Comparison of ENCODE assay signal across 17 cellular contexts in the genomic region with DNA sequence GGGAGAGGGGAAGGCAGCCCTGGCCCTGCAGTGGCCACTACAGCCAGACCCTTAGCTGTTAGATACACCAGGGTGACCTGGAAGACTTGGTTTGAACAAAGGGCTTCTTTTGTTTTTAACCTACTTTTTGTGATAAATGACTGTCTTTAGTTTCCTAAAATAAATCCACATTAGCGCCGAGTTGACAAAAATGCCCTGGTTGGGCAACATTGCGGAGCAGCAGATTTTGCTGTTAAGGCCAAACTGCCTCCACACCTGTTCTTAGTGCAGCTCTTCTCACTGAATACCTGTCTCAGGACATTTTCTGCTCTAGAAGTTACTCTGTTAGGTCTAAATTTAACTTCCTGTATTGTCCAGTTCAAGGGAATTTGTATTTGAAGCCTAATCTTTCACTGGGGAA. TPM values are rescaled to one million over a fixed set of nuclear protein-coding genes. Genes with fewer than 3 reads are reported as not detected.
DNase-seq lines count a peak whose midpoint lies in the region; ATAC-seq, FAIRE-seq and TF ChIP-seq lines count a peak whose summit lies in the region.
"Had no signal": no experiment of that assay in that cellular context is flagged by ENCODE, and none has a peak within 500 bp of the region (broad histone marks: within the 10 kb centered on the region; RNA-seq: fewer than 3 reads in every experiment).

No MANE protein-coding gene starts in this region.

- H3K4me3 Mint-ChIP-seq in chondrocyte (ENCODE audit: unreplicated experiment), result no peak overlapping the region
- H3K4me3 Mint-ChIP-seq: CD8-positive, alpha-beta memory T cell; HFFc6 had no signal

- H3K9me3 ChIP-seq in left ventricle myocardium inferior (replicated peaks), result no peaks in the 10 kb centered on the region
- H3K9me3 ChIP-seq in gastrocnemius medialis, result no peaks in the 10 kb centered on the region
- no peaks in the 10 kb centered on the region for H3K9me3 ChIP-seq in tibial artery
- no peaks in the 10 kb centered on the region for H3K9me3 ChIP-seq in kidney (ENCODE audit: control insufficient read depth in 1 of 2, low read length in 2 of 2)
- H3K9me3 ChIP-seq: BLaER1 had no signal

- no peaks in the 10 kb centered on the region for H3K27me3 Mint-ChIP-seq in chondrocyte (ENCODE audit: low read depth)

- H3K36me3 ChIP-seq in left ventricle myocardium inferior, result no peaks in the 10 kb centered on the region
- H3K36me3 ChIP-seq in gastrocnemius medialis, result no peaks in the 10 kb centered on the region
- H3K36me3 ChIP-seq in tibial artery, result no peaks in the 10 kb centered on the region
- H3K36me3 ChIP-seq in kidney (ENCODE audit: control insufficient read depth in 1 of 2, insufficient read depth in 2 of 2, low read length in 2 of 2), result no peaks in the 10 kb centered on the region
- H3K36me3 ChIP-seq: BLaER1 had no signal

- TF ChIP-seq POLR2A in gastrocnemius medialis (IDR thresholded peaks at IDR 0.05), result no peak

- H3K4me3 ChIP-seq in left ventricle myocardium inferior (no peak overlapping the region), gastrocnemius medialis (no peak overlapping the region), tibial artery (no peak overlapping the region), kidney (ENCODE audit: low read length in 2 of 2) (no peak overlapping the region)
- H3K4me3 ChIP-seq: BLaER1 had no signal

- H3K27ac ChIP-seq in left ventricle myocardium inferior (replicated peaks), result peak overlapping the region; percentile 49
- peak overlapping the region; percentile 51 to 77 (median 72) for H3K27ac ChIP-seq in gastrocnemius medialis
- H3K27ac ChIP-seq in tibial artery, result peak overlapping the region; percentile 21 to 49
- H3K27ac ChIP-seq in kidney (ENCODE audit: low read depth in 2 of 2, low read length in 2 of 2), result no peak overlapping the region
- H3K27ac ChIP-seq: 22Rv1, BLaER1 had no signal

- TF ChIP-seq CTCF in left ventricle myocardium inferior (IDR thresholded peaks at IDR 0.05; ENCODE audit: borderline replicate concordance) (no peak), chondrocyte (IDR thresholded peaks at IDR 0.05) (no peak), gastrocnemius medialis (IDR thresholded peaks at IDR 0.05 in 4 of 5, conservative IDR thresholded peaks at IDR 0.05 in 1 of 5) (no peak), tibial artery (IDR thresholded peaks at IDR 0.05) (no peak), kidney (IDR thresholded peaks at IDR 0.05; ENCODE audit: borderline replicate concordance, extremely low read depth, insufficient read depth) (no peak), GM10266 (IDR thresholded peaks at IDR 0.05; ENCODE audit: control insufficient read depth, insufficient read depth, low read depth, missing control alignments) (no peak)

- in situ Hi-C loops in gastrocnemius medialis (cut with MboI; ENCODE audit: low sequenced_read_pairs in 4 of 4), result no loop called here

- peak overlapping the region; percentile 46 for H3K27ac Mint-ChIP-seq in chondrocyte (ENCODE audit: unreplicated experiment)
- H3K27ac Mint-ChIP-seq: CD8-positive, alpha-beta memory T cell; HFFc6 had no signal

- ATAC-seq in left ventricle myocardium superior (no peak), gastrocnemius medialis (peak in 1 of 2 donors; percentile 8)

- H3K9ac ChIP-seq in kidney (ENCODE audit: low read length in 2 of 2), result no peak overlapping the region
- H3K9ac ChIP-seq: BLaER1 had no signal

- peaks cover 5% of the 10 kb centered on the region for H3K9me3 Mint-ChIP-seq in chondrocyte (ENCODE audit: low read depth)
- H3K9me3 Mint-ChIP-seq: HFFc6 had no signal

- no peaks in the 10 kb centered on the region for H3K36me3 Mint-ChIP-seq in chondrocyte (ENCODE audit: low read depth)
- H3K36me3 Mint-ChIP-seq: CD8-positive, alpha-beta memory T cell had no signal

- intact Hi-C loops in left ventricle myocardium inferior (cut with micrococcal nuclease) (no loop called here), left ventricle myocardium superior (cut with micrococcal nuclease) (no loop called here), gastrocnemius medialis (cut with DNase I; ENCODE audit: low total_unique reads) (no loop called here), tibial artery (cut with DNase I; ENCODE audit: low total_unique reads) (no loop called here), kidney (cut with DNase I) (no loop called here)

- H3K4me1 Mint-ChIP-seq in chondrocyte (ENCODE audit: low read depth), result peaks cover 39% of the 10 kb centered on the region
- H3K4me1 Mint-ChIP-seq: CD8-positive, alpha-beta memory T cell had no signal

- DNase-seq in left ventricle myocardium inferior, result no peak
- no peak for DNase-seq in left ventricle myocardium superior
- DNase-seq in chondrocyte (ENCODE audit: low spot score), result no peak
- no peak for DNase-seq in gastrocnemius medialis
- DNase-seq in tibial artery, result no peak
- DNase-seq in kidney, result no peak
- no peak for DNase-seq in GM10266 (ENCODE audit: extremely low spot score)
- DNase-seq in stimulated activated CD4-positive, alpha-beta T cell treated with anti-CD3 and anti-CD28 coated beads, Interleukin-4, amount 100 ng/mL, for 4 hours, result no peak
- DNase-seq: AML-193; CD8-positive, alpha-beta memory T cell; DMS53; GF-D8; HCEC 1CT; HFFc6 had no signal

- no peaks in the 10 kb centered on the region for H3K27me3 ChIP-seq in left ventricle myocardium inferior (ENCODE audit: low read depth)
- no peaks in the 10 kb centered on the region for H3K27me3 ChIP-seq in gastrocnemius medialis
- no peaks in the 10 kb centered on the region for H3K27me3 ChIP-seq in tibial artery
- H3K27me3 ChIP-seq: BLaER1 had no signal

- FAIRE-seq in kidney (lab: Jason Lieb, UNC), result no peak

- H3K4me1 ChIP-seq in left ventricle myocardium inferior, result peaks cover 51% of the 10 kb centered on the region
- peaks cover 38 to 44% of the 10 kb centered on the region in 2 donors for H3K4me1 ChIP-seq in gastrocnemius medialis
- peaks cover 0 to 44% (median 7%) of the 10 kb centered on the region in 4 donors for H3K4me1 ChIP-seq in tibial artery
- H3K4me1 ChIP-seq in kidney (ENCODE audit: control insufficient read depth in 1 of 2, insufficient read depth in 1 of 2, low read depth in 1 of 2, low read length in 2 of 2), result no peaks in the 10 kb centered on the region

RNA-seq across cellular contexts. Expression of gene FAM50B, which starts 42.7 kb away (rescaled TPM):
- total RNA-seq in left ventricle myocardium inferior (23.2 TPM), left ventricle myocardium superior (28.2 TPM), chondrocyte (1.0 to 1.8 TPM (median 1.6 TPM) in 3 replicates), gastrocnemius medialis (10 to 100 TPM in 3 of 4 donors, 1 to 10 TPM in 1; 4.4 to 19.6 (median 15.3) TPM), kidney (13.2 TPM)
- polyA plus RNA-seq in kidney (ENCODE audit: insufficient read depth, low read depth, low replicate concordance), result 24.8 TPM
- total RNA-seq: HT-29 had no signal

Comparison
In these comparisons a context has a peak if more than half of its experiments do, and no peak if none do; other contexts are left out.
1. H3K27ac ChIP-seq: peak in left ventricle myocardium inferior (single experiment), gastrocnemius medialis (4 of 4) and tibial artery (2 of 2); none in kidney (0 of 2).